10 cellular contexts compared by ENCODE assay signal in genomic region chr12:6104842-6105241, GRCh38. TPM values are rescaled to one million over a fixed set of nuclear protein-coding genes. Genes with fewer than 3 reads are reported as not detected.
"Had no signal": no experiment of that assay in that cellular context is flagged by ENCODE, and none has a peak within 500 bp of the region (broad histone marks: within the 10 kb centered on the region; RNA-seq: fewer than 3 reads in every experiment).

No MANE protein-coding gene starts in this region.

- DNase-seq: GM23248, GOT3, H7, HFFc6 had no signal

- H3K4me1 ChIP-seq: HAP-1 had no signal

- H3K36me3 Mint-ChIP-seq: IgD-negative memory B cell had no signal

- H3K4me3 Mint-ChIP-seq: HFFc6, IgD-negative memory B cell had no signal

- H3K9me3 ChIP-seq: HAP-1 had no signal

- H3K36me3 ChIP-seq: HAP-1 had no signal

- H3K27me3 Mint-ChIP-seq: IgD-negative memory B cell had no signal

- H3K9me3 Mint-ChIP-seq: HFFc6 had no signal

- ATAC-seq: HCT116, HepG2 had no signal

- H3K27ac ChIP-seq: GM23248, HL-60 had no signal

- H3K27ac Mint-ChIP-seq: HFFc6, IgD-negative memory B cell had no signal

- H3K4me3 ChIP-seq: GM23248, HAP-1 had no signal

RNA-seq across cellular contexts. Expression of gene VWF, which starts 19.6 kb away (rescaled TPM):
- total RNA-seq: GM23248, HT1080 had no signal
